Comparison of ENCODE assay signal across 2 cellular contexts in genomic region chr12:111057726-111058125, GRCh38.
A peak's percentile ranks its signal among the peaks of the same experiment; 100 is the strongest.
TF ChIP-seq lines count a peak whose summit lies in the region.

No MANE protein-coding gene starts in this region.

TF ChIP-seq in SK-N-SH, 30 proteins besides CTCF, POLR2A, EP300 and RAD21 (continued from another document):
- TF ChIP-seq, protein P1, sequence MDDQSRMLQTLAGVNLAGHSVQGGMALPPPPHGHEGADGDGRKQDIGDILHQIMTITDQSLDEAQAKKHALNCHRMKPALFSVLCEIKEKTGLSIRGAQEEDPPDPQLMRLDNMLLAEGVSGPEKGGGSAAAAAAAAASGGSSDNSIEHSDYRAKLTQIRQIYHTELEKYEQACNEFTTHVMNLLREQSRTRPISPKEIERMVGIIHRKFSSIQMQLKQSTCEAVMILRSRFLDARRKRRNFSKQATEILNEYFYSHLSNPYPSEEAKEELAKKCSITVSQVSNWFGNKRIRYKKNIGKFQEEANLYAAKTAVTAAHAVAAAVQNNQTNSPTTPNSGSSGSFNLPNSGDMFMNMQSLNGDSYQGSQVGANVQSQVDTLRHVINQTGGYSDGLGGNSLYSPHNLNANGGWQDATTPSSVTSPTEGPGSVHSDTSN (IDR thresholded peaks at IDR 0.05), result no peak
- TF ChIP-seq, protein P2, sequence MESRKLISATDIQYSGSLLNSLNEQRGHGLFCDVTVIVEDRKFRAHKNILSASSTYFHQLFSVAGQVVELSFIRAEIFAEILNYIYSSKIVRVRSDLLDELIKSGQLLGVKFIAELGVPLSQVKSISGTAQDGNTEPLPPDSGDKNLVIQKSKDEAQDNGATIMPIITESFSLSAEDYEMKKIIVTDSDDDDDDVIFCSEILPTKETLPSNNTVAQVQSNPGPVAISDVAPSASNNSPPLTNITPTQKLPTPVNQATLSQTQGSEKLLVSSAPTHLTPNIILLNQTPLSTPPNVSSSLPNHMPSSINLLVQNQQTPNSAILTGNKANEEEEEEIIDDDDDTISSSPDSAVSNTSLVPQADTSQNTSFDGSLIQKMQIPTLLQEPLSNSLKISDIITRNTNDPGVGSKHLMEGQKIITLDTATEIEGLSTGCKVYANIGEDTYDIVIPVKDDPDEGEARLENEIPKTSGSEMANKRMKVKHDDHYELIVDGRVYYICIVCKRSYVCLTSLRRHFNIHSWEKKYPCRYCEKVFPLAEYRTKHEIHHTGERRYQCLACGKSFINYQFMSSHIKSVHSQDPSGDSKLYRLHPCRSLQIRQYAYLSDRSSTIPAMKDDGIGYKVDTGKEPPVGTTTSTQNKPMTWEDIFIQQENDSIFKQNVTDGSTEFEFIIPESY (IDR thresholded peaks at IDR 0.05; ENCODE audit: borderline replicate concordance, low read depth), result no peak
- TF ChIP-seq, protein P3, sequence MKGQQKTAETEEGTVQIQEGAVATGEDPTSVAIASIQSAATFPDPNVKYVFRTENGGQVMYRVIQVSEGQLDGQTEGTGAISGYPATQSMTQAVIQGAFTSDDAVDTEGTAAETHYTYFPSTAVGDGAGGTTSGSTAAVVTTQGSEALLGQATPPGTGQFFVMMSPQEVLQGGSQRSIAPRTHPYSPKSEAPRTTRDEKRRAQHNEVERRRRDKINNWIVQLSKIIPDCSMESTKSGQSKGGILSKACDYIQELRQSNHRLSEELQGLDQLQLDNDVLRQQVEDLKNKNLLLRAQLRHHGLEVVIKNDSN (IDR thresholded peaks at IDR 0.05; ENCODE audit: borderline replicate concordance, low read depth), result no peak
- TF ChIP-seq, protein P4, sequence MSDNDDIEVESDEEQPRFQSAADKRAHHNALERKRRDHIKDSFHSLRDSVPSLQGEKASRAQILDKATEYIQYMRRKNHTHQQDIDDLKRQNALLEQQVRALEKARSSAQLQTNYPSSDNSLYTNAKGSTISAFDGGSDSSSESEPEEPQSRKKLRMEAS (IDR thresholded peaks at IDR 0.05; ENCODE audit: low read depth), result no peak
- no peak for TF ChIP-seq RFX5 (IDR thresholded peaks at IDR 0.05; ENCODE audit: low read length)
- no peak for TF ChIP-seq GABPA (IDR thresholded peaks at IDR 0.05; ENCODE audit: low read depth)
- TF ChIP-seq POLR2AphosphoS5 (IDR thresholded peaks at IDR 0.05; ENCODE audit: low read depth, low read length), result no peak
- no peak for TF ChIP-seq EZH2phosphoT487 (IDR thresholded peaks at IDR 0.05; ENCODE audit: borderline replicate concordance, low read depth)
- no peak for TF ChIP-seq FOSL2 (IDR thresholded peaks at IDR 0.05; ENCODE audit: borderline replicate concordance, low read depth)
- no peak for TF ChIP-seq TAF1 (IDR thresholded peaks at IDR 0.05; ENCODE audit: borderline replicate concordance, low read depth, low read length)
- no peak for TF ChIP-seq REST (IDR thresholded peaks at IDR 0.05; ENCODE audit: low read depth, low read length)
- TF ChIP-seq ELF1 (IDR thresholded peaks at IDR 0.05), result no peak
- TF ChIP-seq RCOR1 (IDR thresholded peaks at IDR 0.05; ENCODE audit: low read length), result peak; percentile 92
- no peak for TF ChIP-seq USF2 (IDR thresholded peaks at IDR 0.05; ENCODE audit: borderline replicate concordance, low read depth, low read length)
- TF ChIP-seq TCF12 (IDR thresholded peaks at IDR 0.05), result no peak
- peak; percentile 19; the same call in 1 of the 2 replicates for TF ChIP-seq GATA2 (CRISPR knock-in tag; IDR thresholded peaks at IDR 0.05)
TF ChIP-seq in SK-N-SH: peak in this region for 4.

TF ChIP-seq in SK-N-SH treated with all-trans-retinoic acid at 6 μM for 48 hours, 23 proteins besides CTCF, POLR2A, EP300 and RAD21 (continued from another document):
- TF ChIP-seq POU6F1 (CRISPR knock-in tag; IDR thresholded peaks at IDR 0.05; ENCODE audit: borderline replicate concordance, low read depth) (no peak), ESRRG (CRISPR knock-in tag; IDR thresholded peaks at IDR 0.05) (no peak), ZFP3 (CRISPR knock-in tag; IDR thresholded peaks at IDR 0.05) (no peak)
- TF ChIP-seq, protein P5, sequence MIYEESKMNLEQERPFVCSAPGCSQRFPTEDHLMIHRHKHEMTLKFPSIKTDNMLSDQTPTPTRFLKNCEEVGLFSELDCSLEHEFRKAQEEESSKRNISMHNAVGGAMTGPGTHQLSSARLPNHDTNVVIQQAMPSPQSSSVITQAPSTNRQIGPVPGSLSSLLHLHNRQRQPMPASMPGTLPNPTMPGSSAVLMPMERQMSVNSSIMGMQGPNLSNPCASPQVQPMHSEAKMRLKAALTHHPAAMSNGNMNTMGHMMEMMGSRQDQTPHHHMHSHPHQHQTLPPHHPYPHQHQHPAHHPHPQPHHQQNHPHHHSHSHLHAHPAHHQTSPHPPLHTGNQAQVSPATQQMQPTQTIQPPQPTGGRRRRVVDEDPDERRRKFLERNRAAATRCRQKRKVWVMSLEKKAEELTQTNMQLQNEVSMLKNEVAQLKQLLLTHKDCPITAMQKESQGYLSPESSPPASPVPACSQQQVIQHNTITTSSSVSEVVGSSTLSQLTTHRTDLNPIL (CRISPR knock-in tag; IDR thresholded peaks at IDR 0.05; ENCODE audit: low read depth), result no peak
